Comparison of ENCODE assay signal across 10 cellular contexts in genomic region chr2:40680547-40680946, GRCh38.
DNase-seq lines count a peak whose midpoint lies in the region; ATAC-seq and TF ChIP-seq lines count a peak whose summit lies in the region.
"Had no signal": no experiment of that assay in that cellular context is flagged by ENCODE, and none has a peak within 500 bp of the region (broad histone marks: within the 10 kb centered on the region; RNA-seq: fewer than 3 reads in every experiment).

No MANE protein-coding gene starts in this region.

- H3K4me1 ChIP-seq in neutrophil (ENCODE audit: control insufficient read depth in 1 of 2, insufficient read depth in 1 of 2, low read depth in 1 of 2, low read length in 1 of 2), result peaks cover 0 to 10% of the 10 kb centered on the region in 2 experiments

- H3K4me3 ChIP-seq in MG63 (peak overlapping the region; percentile 28), neutrophil (ENCODE audit: low read depth in 1 of 2, low read length in 1 of 2) (peak overlapping the region in 1 of 2 experiments; percentile 15)

- H3K9me3 ChIP-seq in MG63, result 0 out of 2 replicates have a peak, but pooled peaks cover 1% of the 10 kb centered on the region
- no peaks in the 10 kb centered on the region for H3K9me3 ChIP-seq in neutrophil

- no peak for TF ChIP-seq CTCF in neutrophil (IDR thresholded peaks at IDR 0.05)

- peak; percentile 89 for ATAC-seq in GM18909 (IDR thresholded peaks at IDR 0.05; ENCODE audit: poor library complexity, unreplicated experiment)
- ATAC-seq in HG02610 (IDR thresholded peaks at IDR 0.05; ENCODE audit: unreplicated experiment), result peak; percentile 96
- ATAC-seq in GM21381 (IDR thresholded peaks at IDR 0.05; ENCODE audit: unreplicated experiment), result no peak

- H3K27ac ChIP-seq in neutrophil, result peak overlapping the region; percentile 47

- H3K27me3 ChIP-seq in MG63, result no peaks in the 10 kb centered on the region
- H3K27me3 ChIP-seq in neutrophil, result no peaks in the 10 kb centered on the region

- DNase-seq in MG63 (no peak), C1 segment of cervical spinal cord (lab: John Stamatoyannopoulos, UW) (no peak), NCI-H187 (lab: John Stamatoyannopoulos, UW) (no peak), DMS 273 (lab: John Stamatoyannopoulos, UW; ENCODE audit: unreplicated experiment) (no peak)
- DNase-seq: hypothalamus, occipital lobe had no signal

- H3K36me3 ChIP-seq in MG63, result no peaks in the 10 kb centered on the region
- H3K36me3 ChIP-seq in neutrophil, result no peaks in the 10 kb centered on the region
